ENCODE assay signal across 1 cellular context in genomic region chr17:72985882-72986720, GRCh38.
TF ChIP-seq lines count a peak whose summit lies in the region.

No MANE protein-coding gene starts in this region.

TF ChIP-seq in HepG2, 621 proteins besides CTCF, POLR2A, EP300 and RAD21 (continued from another document):
- TF ChIP-seq MYPOP (CRISPR knock-in tag; IDR thresholded peaks at IDR 0.05) = no peak
- TF ChIP-seq SNAI1 (CRISPR knock-in tag; IDR thresholded peaks at IDR 0.05; ENCODE audit: borderline replicate concordance) = no peak
- 0 out of 2 replicates have a peak, but pooled peaks have one; percentile 34 for TF ChIP-seq ZBTB26 (CRISPR knock-in tag; IDR thresholded peaks at IDR 0.05; ENCODE audit: borderline replicate concordance)
- TF ChIP-seq NAIF1 (CRISPR knock-in tag; IDR thresholded peaks at IDR 0.05; ENCODE audit: borderline replicate concordance) = no peak
- no peak for TF ChIP-seq THAP9 (CRISPR knock-in tag; IDR thresholded peaks at IDR 0.05; ENCODE audit: borderline replicate concordance)
- TF ChIP-seq NCOR1 (IDR thresholded peaks at IDR 0.05; ENCODE audit: borderline replicate concordance, low read length) = no peak
- no peak for TF ChIP-seq RBM39 (IDR thresholded peaks at IDR 0.05; ENCODE audit: low read depth, low read length, poor library complexity, severe bottlenecking)
- TF ChIP-seq CENPX (CRISPR knock-in tag; IDR thresholded peaks at IDR 0.05) = no peak
- peak; percentile 72; the same call in 1 of the 2 replicates for TF ChIP-seq HNF1B (CRISPR knock-in tag; IDR thresholded peaks at IDR 0.05)
- no peak for TF ChIP-seq ZNF225 (CRISPR knock-in tag; IDR thresholded peaks at IDR 0.05)
- peak; percentile 52 for TF ChIP-seq CEBPG (CRISPR knock-in tag; IDR thresholded peaks at IDR 0.05)
- TF ChIP-seq ZNF784 (CRISPR knock-in tag; IDR thresholded peaks at IDR 0.05; ENCODE audit: borderline replicate concordance) = no peak
- TF ChIP-seq RFXANK (CRISPR knock-in tag; IDR thresholded peaks at IDR 0.05) = no peak
- peak; percentile 58 for TF ChIP-seq GATAD2A (CRISPR knock-in tag; IDR thresholded peaks at IDR 0.05)
- TF ChIP-seq ZNF652 (CRISPR knock-in tag; IDR thresholded peaks at IDR 0.05; ENCODE audit: borderline replicate concordance, low read depth) = peak; percentile 65; the same call in 1 of the 2 replicates
- TF ChIP-seq KDM5A (IDR thresholded peaks at IDR 0.05; ENCODE audit: borderline replicate concordance, low read length) = no peak
- TF ChIP-seq ZNF614 (CRISPR knock-in tag; IDR thresholded peaks at IDR 0.05; ENCODE audit: borderline replicate concordance) = 0 out of 2 replicates have a peak, but pooled peaks have one; percentile 42
- 0 out of 2 replicates have a peak, but pooled peaks have one; percentile 32 for TF ChIP-seq ARID4A (CRISPR knock-in tag; IDR thresholded peaks at IDR 0.05; ENCODE audit: borderline replicate concordance)
- no peak for TF ChIP-seq LCORL (IDR thresholded peaks at IDR 0.05)
- peak; percentile 63 for TF ChIP-seq LCORL (CRISPR knock-in tag; IDR thresholded peaks at IDR 0.05)
- peak; percentile 27; the same call in 1 of the 2 replicates for TF ChIP-seq HMG20A (CRISPR knock-in tag; IDR thresholded peaks at IDR 0.05; ENCODE audit: borderline replicate concordance)
- TF ChIP-seq NCOA2 (CRISPR knock-in tag; IDR thresholded peaks at IDR 0.05) = no peak
- no peak for TF ChIP-seq TIGD3 (CRISPR knock-in tag; IDR thresholded peaks at IDR 0.05; ENCODE audit: borderline replicate concordance)
- TF ChIP-seq ONECUT2 (CRISPR knock-in tag; IDR thresholded peaks at IDR 0.05) = no peak
- no peak for TF ChIP-seq USF2 (IDR thresholded peaks at IDR 0.05; ENCODE audit: low read depth, low read length)
- no peak for TF ChIP-seq USF2 (CRISPR knock-in tag; IDR thresholded peaks at IDR 0.05; ENCODE audit: borderline replicate concordance)
- peak; percentile 46; the same call in 1 of the 2 replicates for TF ChIP-seq ZNF12 (CRISPR knock-in tag; IDR thresholded peaks at IDR 0.05)
- peak; percentile 49; the same call in 1 of the 2 replicates for TF ChIP-seq TBX2 (CRISPR knock-in tag; IDR thresholded peaks at IDR 0.05; ENCODE audit: borderline replicate concordance)
- no peak for TF ChIP-seq HIVEP1 (CRISPR knock-in tag; IDR thresholded peaks at IDR 0.05)
- TF ChIP-seq STAG1 (CRISPR knock-in tag; IDR thresholded peaks at IDR 0.05) = peak; percentile 93
- no peak for TF ChIP-seq NR2F6 (IDR thresholded peaks at IDR 0.05)
- TF ChIP-seq NR2F6 (CRISPR knock-in tag; IDR thresholded peaks at IDR 0.05) = 0 out of 2 replicates have a peak, but pooled peaks have one; percentile 13
- no peak for TF ChIP-seq THAP7 (CRISPR knock-in tag; IDR thresholded peaks at IDR 0.05)
- peak; percentile 2; the same call in 1 of the 2 replicates for TF ChIP-seq RXRB (CRISPR knock-in tag; IDR thresholded peaks at IDR 0.05; ENCODE audit: borderline replicate concordance)
